Comparison of ENCODE assay signal across 1 cellular context in the genomic region with DNA sequence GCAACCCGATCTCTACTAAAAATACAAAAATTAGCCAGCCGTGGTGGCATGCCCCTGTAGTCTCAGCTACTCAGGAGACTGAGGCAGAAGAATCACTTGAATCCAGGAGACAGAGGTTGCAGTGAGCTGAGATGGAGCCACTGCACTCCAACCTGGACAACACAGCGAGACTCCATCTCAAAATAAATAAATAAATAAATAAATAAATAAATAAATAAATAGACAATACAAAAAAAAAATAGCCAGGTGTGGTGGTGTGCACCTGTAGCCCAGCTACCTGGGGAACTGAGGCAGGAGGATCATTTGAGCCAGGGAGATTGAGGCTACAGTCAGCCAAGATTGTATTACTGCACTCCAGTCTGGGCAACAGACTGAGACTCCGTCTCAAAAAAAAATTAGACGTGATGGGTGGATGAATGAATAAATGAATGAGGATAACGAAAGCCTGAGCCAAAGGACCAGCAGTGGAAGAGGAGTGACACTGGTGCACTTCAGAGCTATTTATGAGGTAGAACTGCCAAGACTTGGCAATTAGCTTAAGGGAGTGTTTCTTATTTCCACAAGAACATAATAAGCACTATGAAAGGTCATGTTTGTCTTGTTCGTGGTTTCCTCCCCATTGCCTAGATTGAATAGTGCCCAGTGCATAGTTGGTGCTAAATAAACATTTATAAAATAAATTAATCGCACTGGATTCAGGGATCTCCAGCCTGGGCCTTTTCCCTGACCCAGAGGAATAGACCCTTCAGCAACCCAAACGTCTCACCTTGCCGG.
TF ChIP-seq lines count a peak whose summit lies in the region.

No MANE protein-coding gene starts in this region.

TF ChIP-seq in HEK293, 187 proteins besides CTCF, POLR2A, EP300 and RAD21 (continued from another document):
- TF ChIP-seq ZNF26 (tag by site-specific recombination; IDR thresholded peaks at IDR 0.05) (no peak), KLF16 (tag by site-specific recombination; IDR thresholded peaks at IDR 0.05) (no peak), OSR2 (tag by site-specific recombination; IDR thresholded peaks at IDR 0.05) (no peak)
